15 cellular contexts compared by ENCODE assay signal in the genomic region with DNA sequence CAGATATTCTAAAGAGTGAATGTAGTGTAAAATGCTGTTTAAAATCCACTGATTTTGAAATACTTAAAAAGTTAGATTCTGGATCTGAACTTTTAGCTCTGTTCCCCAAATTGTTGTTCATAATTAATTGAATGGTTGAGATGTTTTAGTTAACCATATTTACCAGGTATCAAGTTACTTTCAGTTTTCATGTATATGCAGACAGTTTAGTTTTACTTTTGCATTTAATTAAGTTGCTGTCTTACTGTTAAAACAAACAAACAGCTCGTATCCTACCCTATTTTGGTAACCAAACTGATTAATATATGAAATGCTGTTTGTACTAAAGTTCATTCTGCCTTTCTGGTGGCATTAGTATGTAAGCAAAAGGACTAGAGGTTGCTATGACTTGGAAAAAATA. TPM values are rescaled to one million over a fixed set of nuclear protein-coding genes. Genes with fewer than 3 reads are reported as not detected.
DNase-seq lines count a peak whose midpoint lies in the region; ATAC-seq and TF ChIP-seq lines count a peak whose summit lies in the region.
"Had no signal": no experiment of that assay in that cellular context is flagged by ENCODE, and none has a peak within 500 bp of the region (broad histone marks: within the 10 kb centered on the region; RNA-seq: fewer than 3 reads in every experiment).

No MANE protein-coding gene starts in this region.

- H3K4me3 ChIP-seq in CD4-positive, CD25-positive, alpha-beta regulatory T cell (ENCODE audit: low read depth, low read length): peak overlapping the region; percentile 77
- H3K4me3 ChIP-seq in adipocyte (ENCODE audit: low read length) (no peak overlapping the region), H7 (ENCODE audit: insufficient read depth, low read depth, low read length) (no peak overlapping the region), Caco-2 (ENCODE audit: low read depth, low read length) (no peak overlapping the region)

- CTCF ChIA-PET in Caco-2 (lab: Charles Lee): no interaction called here

- BruUV-seq in Caco-2 (replicated peaks; lab: Mats Ljungman, UMichigan): no TSS peak

- POLR2A ChIA-PET in Caco-2 (lab: Charles Lee): no interaction called here

- no peaks in the 10 kb centered on the region for H3K9me3 Mint-ChIP-seq in CD4-positive, CD25-positive, alpha-beta regulatory T cell
- no peaks in the 10 kb centered on the region for H3K9me3 Mint-ChIP-seq in Caco-2 (ENCODE audit: unreplicated experiment)

- H3K4me3 Mint-ChIP-seq in CD4-positive, CD25-positive, alpha-beta regulatory T cell: peak overlapping the region; percentile 9 to 83 (median 63)
- H3K4me3 Mint-ChIP-seq in Caco-2 (ENCODE audit: unreplicated experiment): no peak overlapping the region

- H3K4me1 ChIP-seq in CD4-positive, CD25-positive, alpha-beta regulatory T cell (ENCODE audit: control insufficient read depth, insufficient read depth, low read length, poor library complexity, severe bottlenecking): peaks cover 24% of the 10 kb centered on the region
- H3K4me1 ChIP-seq in adipocyte (ENCODE audit: control insufficient read depth, insufficient read depth, low read length) (peaks cover 31% of the 10 kb centered on the region), Caco-2 (peaks cover 7% of the 10 kb centered on the region; the same call in 1 of the 2 replicates)

- H3K27me3 Mint-ChIP-seq in CD4-positive, CD25-positive, alpha-beta regulatory T cell: no peaks in the 10 kb centered on the region
- H3K27me3 Mint-ChIP-seq in Caco-2 (ENCODE audit: insufficient read depth, unreplicated experiment): no peaks in the 10 kb centered on the region

- peaks cover 28 to 61% (median 49%) of the 10 kb centered on the region in 4 donors for H3K4me1 Mint-ChIP-seq in CD4-positive, CD25-positive, alpha-beta regulatory T cell
- peaks cover 19% of the 10 kb centered on the region for H3K4me1 Mint-ChIP-seq in Caco-2 (ENCODE audit: low read depth, unreplicated experiment)

- peak overlapping the region; percentile 66 for H3K27ac ChIP-seq in CD4-positive, CD25-positive, alpha-beta regulatory T cell (ENCODE audit: insufficient read depth, low read length, poor library complexity, severe bottlenecking)
- H3K27ac ChIP-seq: epithelial cell of prostate had no signal

- intact Hi-C loops in Caco-2 (cut with micrococcal nuclease; ENCODE audit: unreplicated experiment): no loop called here

- TF ChIP-seq CTCF in Caco-2 (IDR thresholded peaks at IDR 0.05; ENCODE audit: insufficient read depth in 1 of 2, low read depth in 1 of 2, low read length in 1 of 2, severe bottlenecking in 1 of 2, unreplicated experiment in 1 of 2): no peak

- no peaks in the 10 kb centered on the region for H3K9me3 ChIP-seq in CD4-positive, CD25-positive, alpha-beta regulatory T cell (ENCODE audit: control insufficient read depth in 2 of 2, low read length in 2 of 2)
- H3K9me3 ChIP-seq in adipocyte (ENCODE audit: control insufficient read depth, low read length) (no peaks in the 10 kb centered on the region), Caco-2 (no peaks in the 10 kb centered on the region)

- peaks cover 16% of the 10 kb centered on the region for H3K36me3 ChIP-seq in CD4-positive, CD25-positive, alpha-beta regulatory T cell (ENCODE audit: control insufficient read depth, insufficient read depth, low read length)
- H3K36me3 ChIP-seq in adipocyte (ENCODE audit: control insufficient read depth, insufficient read depth, low read length, severe bottlenecking) (peaks cover 25% of the 10 kb centered on the region), H7 (replicated peaks; ENCODE audit: control insufficient read depth, insufficient read depth, low read length) (no peaks in the 10 kb centered on the region), Caco-2 (ENCODE audit: control insufficient read depth, insufficient read depth, low read length) (no peaks in the 10 kb centered on the region)

- peak; percentile 40 to 61 for ATAC-seq in CD4-positive, CD25-positive, alpha-beta regulatory T cell (ENCODE audit: low read depth in 2 of 2)
- peak; percentile 57 for ATAC-seq in GM19395 (IDR thresholded peaks at IDR 0.05; ENCODE audit: unreplicated experiment)
- ATAC-seq in HG03342 (IDR thresholded peaks at IDR 0.05; ENCODE audit: unreplicated experiment): peak; percentile 66

- peak overlapping the region; percentile 10 to 94 (median 72) for H3K27ac Mint-ChIP-seq in CD4-positive, CD25-positive, alpha-beta regulatory T cell
- no peak overlapping the region for H3K27ac Mint-ChIP-seq in Caco-2 (ENCODE audit: unreplicated experiment)

- H3K27me3 ChIP-seq in CD4-positive, CD25-positive, alpha-beta regulatory T cell (ENCODE audit: control insufficient read depth, insufficient read depth, low read length): no peaks in the 10 kb centered on the region
- no peaks in the 10 kb centered on the region for H3K27me3 ChIP-seq in adipocyte (replicated peaks; ENCODE audit: control insufficient read depth, insufficient read depth, low read length)
- H3K27me3 ChIP-seq in H7 (ENCODE audit: control insufficient read depth, insufficient read depth, low read length): no peaks in the 10 kb centered on the region
- H3K27me3 ChIP-seq in Caco-2 (replicated peaks; ENCODE audit: control insufficient read depth, insufficient read depth, low read length): no peaks in the 10 kb centered on the region

- DNase-seq in CD4-positive, CD25-positive, alpha-beta regulatory T cell: peak in 2 of 3 donors; percentile 19 to 53
- DNase-seq in adipocyte (ENCODE audit: low read depth) (peak; percentile 38), iPS-NIHi11 (ENCODE audit: low spot score) (no peak), H7 (no peak), NCI-H2081 (lab: John Stamatoyannopoulos, UW) (no peak), Caco-2 (no peak)
- DNase-seq: NCI-H2081 treated with DMSO at 0.1 percent for 48 hours; stimulated activated CD4-positive, alpha-beta T cell treated with anti-CD3 and anti-CD28 coated beads, Interleukin-1b, Interleukin-23, amount 100 ng/mL, for 48 hours had no signal

- peaks cover 19% of the 10 kb centered on the region for H3K36me3 Mint-ChIP-seq in CD4-positive, CD25-positive, alpha-beta regulatory T cell
- H3K36me3 Mint-ChIP-seq in Caco-2 (ENCODE audit: insufficient read depth, unreplicated experiment): peaks cover 19% of the 10 kb centered on the region

- peak overlapping the region; percentile 3 for H3K9ac ChIP-seq in adipocyte (ENCODE audit: low read length)

RNA-seq across cellular contexts. Expression of a gene that starts 39.3 kb away (rescaled TPM):
- total RNA-seq in CD4-positive, CD25-positive, alpha-beta regulatory T cell: 4.7 TPM
- polyA plus RNA-seq in CD4-positive, CD25-positive, alpha-beta regulatory T cell: not detected
- total RNA-seq in H7 (2014; rRNA removed; shearing (Covaris generic)): not detected in 2 replicates
- total RNA-seq in Caco-2 (2022): not detected in 2 replicates
- total RNA-seq: astrocyte, temporal lobe had no signal
- polyA plus RNA-seq: BJ, neural cell had no signal

Comparison
In these comparisons a context has a peak if more than half of its experiments do, and no peak if none do; other contexts are left out.
1. DNase-seq: peak in CD4-positive, CD25-positive, alpha-beta regulatory T cell (2 of 3) and adipocyte (single experiment); none in iPS-NIHi11 (single experiment), H7 (single experiment), NCI-H2081 (0 of 2) and Caco-2 (0 of 2).
2. Peak in every context shown above with its lines, with median percentiles within 50 percentile points of each other: ATAC-seq.